14 cellular contexts compared by ENCODE assay signal in genomic region chr2:200922439-200922838, GRCh38. TPM values are rescaled to one million over a fixed set of nuclear protein-coding genes. Genes with fewer than 3 reads are reported as not detected.
DNase-seq lines count a peak whose midpoint lies in the region; ATAC-seq and TF ChIP-seq lines count a peak whose summit lies in the region.
"Had no signal": no experiment of that assay in that cellular context is flagged by ENCODE, and none has a peak within 500 bp of the region (broad histone marks: within the 10 kb centered on the region; RNA-seq: fewer than 3 reads in every experiment).

No MANE protein-coding gene starts in this region.

- intact Hi-C loops in activated CD4-positive, alpha-beta T cell treated with anti-CD3 and anti-CD28 coated beads, Interleukin-2, amount 10 ng/mL, durations not matched to agents 24 days and 14 days (cut with micrococcal nuclease), result no loop called here
- intact Hi-C loops in natural killer cell (cut with micrococcal nuclease), result no loop called here
- intact Hi-C loops in activated T-helper 1 cell treated with anti-CD3 and anti-CD28 coated beads, Interleukin-12 subunit alpha, Interleukin-12 subunit beta, Interleukin-2, Interleukin-4 antibody, amounts not matched to agents 30 ng/mL and 10 ng/mL and 1 ng/mL, durations not matched to agents 14 hours and 24 hours and 36 hours (cut with micrococcal nuclease), result no loop called here

- peaks cover 11% of the 10 kb centered on the region for H3K4me1 Mint-ChIP-seq in activated CD4-positive, alpha-beta T cell treated with anti-CD3 and anti-CD28 coated beads, Interleukin-2, amount 10 ng/mL, durations not matched to agents 24 days and 14 days
- peaks cover 0 to 12% of the 10 kb centered on the region in 2 donors for H3K4me1 Mint-ChIP-seq in natural killer cell treated with Interleukin-12 subunit alpha and Interleukin-12 subunit beta and Interleukin-15 and Interleukin-18, amount 100 ng/mL, for 72 hours (ENCODE audit: low read depth in 2 of 2)
- no peaks in the 10 kb centered on the region for H3K4me1 Mint-ChIP-seq in natural killer cell
- H3K4me1 Mint-ChIP-seq in activated T-helper 1 cell treated with anti-CD3 and anti-CD28 coated beads, Interleukin-12 subunit alpha, Interleukin-12 subunit beta, Interleukin-2, Interleukin-4 antibody, amounts not matched to agents 30 ng/mL and 10 ng/mL and 1 ng/mL, durations not matched to agents 14 hours and 24 hours and 36 hours (ENCODE audit: low read depth), result peaks cover 16% of the 10 kb centered on the region

- no peaks in the 10 kb centered on the region for H3K9me3 Mint-ChIP-seq in activated CD4-positive, alpha-beta T cell treated with anti-CD3 and anti-CD28 coated beads, Interleukin-2, amount 10 ng/mL, durations not matched to agents 24 days and 14 days
- H3K9me3 Mint-ChIP-seq in natural killer cell treated with Interleukin-12 subunit alpha and Interleukin-12 subunit beta and Interleukin-15 and Interleukin-18, amount 100 ng/mL, for 72 hours, result no peaks in the 10 kb centered on the region
- H3K9me3 Mint-ChIP-seq in natural killer cell, result no peaks in the 10 kb centered on the region
- no peaks in the 10 kb centered on the region for H3K9me3 Mint-ChIP-seq in activated T-helper 1 cell treated with anti-CD3 and anti-CD28 coated beads, Interleukin-12 subunit alpha, Interleukin-12 subunit beta, Interleukin-2, Interleukin-4 antibody, amounts not matched to agents 30 ng/mL and 10 ng/mL and 1 ng/mL, durations not matched to agents 14 hours and 24 hours and 36 hours

- H3K4me3 Mint-ChIP-seq in activated CD4-positive, alpha-beta T cell treated with anti-CD3 and anti-CD28 coated beads, Interleukin-2, amount 10 ng/mL, durations not matched to agents 24 days and 14 days, result no peak overlapping the region
- H3K4me3 Mint-ChIP-seq in natural killer cell treated with Interleukin-12 subunit alpha and Interleukin-12 subunit beta and Interleukin-15 and Interleukin-18, amount 100 ng/mL, for 72 hours, result peak overlapping the region; percentile 5
- no peak overlapping the region for H3K4me3 Mint-ChIP-seq in natural killer cell
- H3K4me3 Mint-ChIP-seq in activated T-helper 1 cell treated with anti-CD3 and anti-CD28 coated beads, Interleukin-12 subunit alpha, Interleukin-12 subunit beta, Interleukin-2, Interleukin-4 antibody, amounts not matched to agents 30 ng/mL and 10 ng/mL and 1 ng/mL, durations not matched to agents 14 hours and 24 hours and 36 hours, result no peak overlapping the region

- H3K36me3 Mint-ChIP-seq in activated CD4-positive, alpha-beta T cell treated with anti-CD3 and anti-CD28 coated beads, Interleukin-2, amount 10 ng/mL, durations not matched to agents 24 days and 14 days (ENCODE audit: low read depth), result peaks cover 37% of the 10 kb centered on the region
- peaks cover 9% of the 10 kb centered on the region for H3K36me3 Mint-ChIP-seq in natural killer cell treated with Interleukin-12 subunit alpha and Interleukin-12 subunit beta and Interleukin-15 and Interleukin-18, amount 100 ng/mL, for 72 hours
- no peaks in the 10 kb centered on the region for H3K36me3 Mint-ChIP-seq in natural killer cell
- H3K36me3 Mint-ChIP-seq in activated T-helper 1 cell treated with anti-CD3 and anti-CD28 coated beads, Interleukin-12 subunit alpha, Interleukin-12 subunit beta, Interleukin-2, Interleukin-4 antibody, amounts not matched to agents 30 ng/mL and 10 ng/mL and 1 ng/mL, durations not matched to agents 14 hours and 24 hours and 36 hours (ENCODE audit: low read depth), result peaks cover 20% of the 10 kb centered on the region

- no peaks in the 10 kb centered on the region for H3K27me3 Mint-ChIP-seq in activated CD4-positive, alpha-beta T cell treated with anti-CD3 and anti-CD28 coated beads, Interleukin-2, amount 10 ng/mL, durations not matched to agents 24 days and 14 days
- H3K27me3 Mint-ChIP-seq in natural killer cell treated with Interleukin-12 subunit alpha and Interleukin-12 subunit beta and Interleukin-15 and Interleukin-18, amount 100 ng/mL, for 72 hours, result no peaks in the 10 kb centered on the region
- no peaks in the 10 kb centered on the region for H3K27me3 Mint-ChIP-seq in natural killer cell (ENCODE audit: low read depth in 2 of 2)
- no peaks in the 10 kb centered on the region for H3K27me3 Mint-ChIP-seq in activated T-helper 1 cell treated with anti-CD3 and anti-CD28 coated beads, Interleukin-12 subunit alpha, Interleukin-12 subunit beta, Interleukin-2, Interleukin-4 antibody, amounts not matched to agents 30 ng/mL and 10 ng/mL and 1 ng/mL, durations not matched to agents 14 hours and 24 hours and 36 hours (ENCODE audit: insufficient read depth)

- DNase-seq in activated CD4-positive, alpha-beta T cell treated with anti-CD3 and anti-CD28 coated beads, Interleukin-2, amount 10 ng/mL, durations not matched to agents 24 days and 14 days, result no peak
- DNase-seq in activated CD4-positive, alpha-beta T cell treated with anti-CD3 and anti-CD28 coated beads, Interleukin-2, amount 50 U/mL, for 1 hour, result no peak
- DNase-seq in natural killer cell treated with Interleukin-12 subunit alpha and Interleukin-12 subunit beta and Interleukin-15 and Interleukin-18, amount 100 ng/mL, for 72 hours (ENCODE audit: low spot score), result no peak
- DNase-seq in natural killer cell (no peak), NCI-H2227 (lab: John Stamatoyannopoulos, UW; ENCODE audit: unreplicated experiment) (no peak), NCI-H510A (lab: John Stamatoyannopoulos, UW) (no peak), NCI-H748 treated with DMSO at 0.1 percent for 48 hours (lab: John Stamatoyannopoulos, UW) (no peak)
- no peak for DNase-seq in activated T-helper 1 cell treated with anti-CD3 and anti-CD28 coated beads, Interleukin-12 subunit alpha, Interleukin-12 subunit beta, Interleukin-2, Interleukin-4 antibody, amounts not matched to agents 30 ng/mL and 10 ng/mL and 1 ng/mL, durations not matched to agents 14 hours and 24 hours and 36 hours (ENCODE audit: low spot score)
- DNase-seq: COR-L47, NCI-H1092, NCI-H146, NCI-H2227 treated with DMSO at 0.1 percent for 48 hours, NCI-H526, SHP77 had no signal

- peak overlapping the region; percentile 60 for H3K27ac Mint-ChIP-seq in activated CD4-positive, alpha-beta T cell treated with anti-CD3 and anti-CD28 coated beads, Interleukin-2, amount 10 ng/mL, durations not matched to agents 24 days and 14 days
- peak overlapping the region; percentile 13 to 76 for H3K27ac Mint-ChIP-seq in natural killer cell treated with Interleukin-12 subunit alpha and Interleukin-12 subunit beta and Interleukin-15 and Interleukin-18, amount 100 ng/mL, for 72 hours
- H3K27ac Mint-ChIP-seq in natural killer cell, result no peak overlapping the region
- peak overlapping the region; percentile 32 for H3K27ac Mint-ChIP-seq in activated T-helper 1 cell treated with anti-CD3 and anti-CD28 coated beads, Interleukin-12 subunit alpha, Interleukin-12 subunit beta, Interleukin-2, Interleukin-4 antibody, amounts not matched to agents 30 ng/mL and 10 ng/mL and 1 ng/mL, durations not matched to agents 14 hours and 24 hours and 36 hours

- ATAC-seq in natural killer cell treated with Interleukin-12 subunit alpha and Interleukin-12 subunit beta and Interleukin-15 and Interleukin-18, amount 100 ng/mL, for 72 hours, result peak in 1 of 2 donors; percentile 85
- no peak for ATAC-seq in natural killer cell

- no peak for TF ChIP-seq CTCF in natural killer cell (IDR thresholded peaks at IDR 0.05)

RNA-seq across cellular contexts. Expression of gene NIF3L1, which starts 33.3 kb away (rescaled TPM):
- total RNA-seq in activated CD4-positive, alpha-beta T cell treated with anti-CD3 and anti-CD28 coated beads, Interleukin-2, amount 10 ng/mL, durations not matched to agents 24 days and 14 days, result 30.7 and 33.4 TPM in 2 replicates
- 10 to 100 TPM; 23.2 to 37.8 TPM for total RNA-seq in natural killer cell treated with Interleukin-12 subunit alpha and Interleukin-12 subunit beta and Interleukin-15 and Interleukin-18, amount 100 ng/mL, for 72 hours
- 10 to 100 TPM in 1 of 3 donors, 1 to 10 TPM in 2; 8.8 to 13.3 (median 9.6) TPM for total RNA-seq in natural killer cell
- total RNA-seq in activated T-helper 1 cell treated with anti-CD3 and anti-CD28 coated beads, Interleukin-12 subunit alpha, Interleukin-12 subunit beta, Interleukin-2, Interleukin-4 antibody, amounts not matched to agents 30 ng/mL and 10 ng/mL and 1 ng/mL, durations not matched to agents 14 hours and 24 hours and 36 hours, result 26.6 and 27.3 TPM in 2 replicates

RNA-seq across cellular contexts. Expression of gene PPIL3, which starts 33.6 kb away (rescaled TPM):
- 52.6 and 52.8 TPM in 2 replicates for total RNA-seq in activated CD4-positive, alpha-beta T cell treated with anti-CD3 and anti-CD28 coated beads, Interleukin-2, amount 10 ng/mL, durations not matched to agents 24 days and 14 days
- total RNA-seq in natural killer cell treated with Interleukin-12 subunit alpha and Interleukin-12 subunit beta and Interleukin-15 and Interleukin-18, amount 100 ng/mL, for 72 hours, result 10 to 100 TPM; 21.8 to 35.0 TPM
- 10 to 100 TPM; 30.0 to 39.9 (median 33.3) TPM for total RNA-seq in natural killer cell
- 44.2 TPM in 2 replicates for total RNA-seq in activated T-helper 1 cell treated with anti-CD3 and anti-CD28 coated beads, Interleukin-12 subunit alpha, Interleukin-12 subunit beta, Interleukin-2, Interleukin-4 antibody, amounts not matched to agents 30 ng/mL and 10 ng/mL and 1 ng/mL, durations not matched to agents 14 hours and 24 hours and 36 hours

RNA-seq across cellular contexts. Expression of gene ORC2, which starts 41.0 kb away (rescaled TPM):
- total RNA-seq in activated CD4-positive, alpha-beta T cell treated with anti-CD3 and anti-CD28 coated beads, Interleukin-2, amount 10 ng/mL, durations not matched to agents 24 days and 14 days, result 64.2 and 66.5 TPM in 2 replicates
- 10 to 100 TPM; 33.8 to 43.9 TPM for total RNA-seq in natural killer cell treated with Interleukin-12 subunit alpha and Interleukin-12 subunit beta and Interleukin-15 and Interleukin-18, amount 100 ng/mL, for 72 hours
- total RNA-seq in natural killer cell, result 10 to 100 TPM; 21.7 to 48.5 (median 26.1) TPM
- total RNA-seq in activated T-helper 1 cell treated with anti-CD3 and anti-CD28 coated beads, Interleukin-12 subunit alpha, Interleukin-12 subunit beta, Interleukin-2, Interleukin-4 antibody, amounts not matched to agents 30 ng/mL and 10 ng/mL and 1 ng/mL, durations not matched to agents 14 hours and 24 hours and 36 hours, result 63.1 and 63.3 TPM in 2 replicates

RNA-seq across cellular contexts. Expression of gene CLK1, which starts 58.0 kb away (rescaled TPM):
- 99.3 and 100 TPM in 2 replicates for total RNA-seq in activated CD4-positive, alpha-beta T cell treated with anti-CD3 and anti-CD28 coated beads, Interleukin-2, amount 10 ng/mL, durations not matched to agents 24 days and 14 days
- total RNA-seq in natural killer cell treated with Interleukin-12 subunit alpha and Interleukin-12 subunit beta and Interleukin-15 and Interleukin-18, amount 100 ng/mL, for 72 hours, result 100 to 1,000 TPM; 108 to 168 TPM
- 1,000 to 10,000 TPM in 2 of 3 donors, 100 to 1,000 TPM in 1; 975 to 1,296 (median 1,070) TPM for total RNA-seq in natural killer cell
- total RNA-seq in activated T-helper 1 cell treated with anti-CD3 and anti-CD28 coated beads, Interleukin-12 subunit alpha, Interleukin-12 subunit beta, Interleukin-2, Interleukin-4 antibody, amounts not matched to agents 30 ng/mL and 10 ng/mL and 1 ng/mL, durations not matched to agents 14 hours and 24 hours and 36 hours, result 91.7 and 99.5 TPM in 2 replicates

Comparison
In these comparisons a context has a peak if more than half of its experiments do, and no peak if none do; other contexts are left out.
1. H3K27ac Mint-ChIP-seq: peak in activated CD4-positive, alpha-beta T cell treated with anti-CD3 and anti-CD28 coated beads, Interleukin-2, amount 10 ng/mL, durations not matched to agents 24 days and 14 days (single experiment), natural killer cell treated with Interleukin-12 subunit alpha and Interleukin-12 subunit beta and Interleukin-15 and Interleukin-18, amount 100 ng/mL, for 72 hours (2 of 2) and activated T-helper 1 cell treated with anti-CD3 and anti-CD28 coated beads, Interleukin-12 subunit alpha, Interleukin-12 subunit beta, Interleukin-2, Interleukin-4 antibody, amounts not matched to agents 30 ng/mL and 10 ng/mL and 1 ng/mL, durations not matched to agents 14 hours and 24 hours and 36 hours (single experiment); none in natural killer cell (0 of 2).